In genomic region chr19:12778020-12778904, GRCh38 we compare ENCODE assay signal across 8 cellular contexts. TPM values are rescaled to one million over a fixed set of nuclear protein-coding genes. Genes with fewer than 3 reads are reported as not detected.
A peak's percentile ranks its signal among the peaks of the same experiment; 100 is the strongest.
DNase-seq lines count a peak whose midpoint lies in the region; ATAC-seq, FAIRE-seq and TF ChIP-seq lines count a peak whose summit lies in the region.

No MANE protein-coding gene starts in this region.

- H3K36me3 ChIP-seq in aorta (ENCODE audit: control insufficient read depth in 1 of 2, insufficient read depth in 2 of 2, low read length in 1 of 2): no peaks in the 10 kb centered on the region

- peak; percentile 48 for ATAC-seq in aorta (ENCODE audit: low FRiP score)
- no peak for ATAC-seq in HG03159 (IDR thresholded peaks at IDR 0.05; ENCODE audit: unreplicated experiment)

- H3K27me3 Mint-ChIP-seq in activated T-helper 2 cell treated with anti-CD3 and anti-CD28 coated beads, Interferon-gamma antibody, Interleukin-2, Interleukin-4, amounts not matched to agents 10 μg/mL and 5 μg/mL and 100 μg/mL, durations not matched to agents 14 hours and 24 hours and 36 hours (ENCODE audit: low read depth): no peaks in the 10 kb centered on the region
- peaks cover 6% of the 10 kb centered on the region for H3K27me3 Mint-ChIP-seq in nephron progenitor cell (ENCODE audit: low read depth, poor library complexity)

- no peaks in the 10 kb centered on the region for H3K4me1 ChIP-seq in aorta (ENCODE audit: control insufficient read depth in 1 of 2, insufficient read depth in 2 of 2, low read length in 2 of 2)

- H3K36me3 Mint-ChIP-seq in activated T-helper 2 cell treated with anti-CD3 and anti-CD28 coated beads, Interferon-gamma antibody, Interleukin-2, Interleukin-4, amounts not matched to agents 10 μg/mL and 5 μg/mL and 100 μg/mL, durations not matched to agents 14 hours and 24 hours and 36 hours (ENCODE audit: low read depth): no peaks in the 10 kb centered on the region
- no peaks in the 10 kb centered on the region for H3K36me3 Mint-ChIP-seq in nephron progenitor cell (ENCODE audit: low read depth)

- H3K4me3 ChIP-seq in fibroblast of the aortic adventitia (ENCODE audit: low read depth, low read length): peak overlapping the region; percentile 77
- H3K4me3 ChIP-seq in aorta (ENCODE audit: low read length in 2 of 2): peak overlapping the region; percentile 19 to 55

- peak; percentile 71 for DNase-seq in AG08396 (ENCODE audit: low spot score)
- DNase-seq in GM18507 (ENCODE audit: extremely low spot score, insufficient read length, low read depth): no peak
- peak; percentile 67 for DNase-seq in NCI-H446 treated with DMSO at 0.1 percent for 48 hours (lab: John Stamatoyannopoulos, UW)
- no peak for DNase-seq in activated T-helper 2 cell treated with anti-CD3 and anti-CD28 coated beads, Interferon-gamma antibody, Interleukin-2, Interleukin-4, amounts not matched to agents 10 μg/mL and 5 μg/mL and 100 μg/mL, durations not matched to agents 14 hours and 24 hours and 36 hours (ENCODE audit: low spot score)
- DNase-seq in fibroblast of the aortic adventitia (ENCODE audit: low read depth): peak; percentile 85
- DNase-seq in nephron progenitor cell: peak; percentile 54
- DNase-seq in aorta: peak; percentile 84 to 90

- H3K9me3 Mint-ChIP-seq in activated T-helper 2 cell treated with anti-CD3 and anti-CD28 coated beads, Interferon-gamma antibody, Interleukin-2, Interleukin-4, amounts not matched to agents 10 μg/mL and 5 μg/mL and 100 μg/mL, durations not matched to agents 14 hours and 24 hours and 36 hours: no peaks in the 10 kb centered on the region
- no peaks in the 10 kb centered on the region for H3K9me3 Mint-ChIP-seq in nephron progenitor cell

- intact Hi-C loops in activated T-helper 2 cell treated with anti-CD3 and anti-CD28 coated beads, Interferon-gamma antibody, Interleukin-2, Interleukin-4, amounts not matched to agents 10 μg/mL and 5 μg/mL and 100 μg/mL, durations not matched to agents 14 hours and 24 hours and 36 hours (cut with micrococcal nuclease): no loop called here
- intact Hi-C loops in aorta (cut with DNase I): loop anchor here in 1 of 2 donors (1.0 kb wide), 1 partner anchor 17 kb away; no protein-coding TSS in a partner anchor

- H3K27ac ChIP-seq in aorta (ENCODE audit: low read depth in 1 of 2, low read length in 2 of 2): peak overlapping the region; percentile 83 to 84

- no peaks in the 10 kb centered on the region for H3K27me3 ChIP-seq in aorta (ENCODE audit: control insufficient read depth in 1 of 2, insufficient read depth in 2 of 2, low read length in 1 of 2)

- TF ChIP-seq CTCF in fibroblast of the aortic adventitia (IDR thresholded peaks at IDR 0.05; ENCODE audit: insufficient read depth, low read length) (no peak), nephron progenitor cell (IDR thresholded peaks at IDR 0.05) (no peak)

- peak overlapping the region; percentile 94 for H3K27ac Mint-ChIP-seq in activated T-helper 2 cell treated with anti-CD3 and anti-CD28 coated beads, Interferon-gamma antibody, Interleukin-2, Interleukin-4, amounts not matched to agents 10 μg/mL and 5 μg/mL and 100 μg/mL, durations not matched to agents 14 hours and 24 hours and 36 hours
- no peak overlapping the region for H3K27ac Mint-ChIP-seq in nephron progenitor cell

- FAIRE-seq in GM18507 (lab: Jason Lieb, UNC): peak; percentile 56

- H3K9me3 ChIP-seq in aorta (ENCODE audit: control insufficient read depth, low read length): no peaks in the 10 kb centered on the region

- WGBS in aorta, 2 donors: 1% methylated on average over 40 to 44 of the region's 44 CpGs

- peak overlapping the region; percentile 88 for H3K4me3 Mint-ChIP-seq in activated T-helper 2 cell treated with anti-CD3 and anti-CD28 coated beads, Interferon-gamma antibody, Interleukin-2, Interleukin-4, amounts not matched to agents 10 μg/mL and 5 μg/mL and 100 μg/mL, durations not matched to agents 14 hours and 24 hours and 36 hours (ENCODE audit: low read depth)
- H3K4me3 Mint-ChIP-seq in nephron progenitor cell: peak overlapping the region; percentile 85

- H3K4me1 Mint-ChIP-seq in activated T-helper 2 cell treated with anti-CD3 and anti-CD28 coated beads, Interferon-gamma antibody, Interleukin-2, Interleukin-4, amounts not matched to agents 10 μg/mL and 5 μg/mL and 100 μg/mL, durations not matched to agents 14 hours and 24 hours and 36 hours (ENCODE audit: low read depth): peaks cover 28% of the 10 kb centered on the region
- peaks cover 29% of the 10 kb centered on the region for H3K4me1 Mint-ChIP-seq in nephron progenitor cell

RNA-seq across cellular contexts. Expression of gene HOOK2, which starts 2.9 kb away (rescaled TPM):
- total RNA-seq in activated T-helper 2 cell treated with anti-CD3 and anti-CD28 coated beads, Interferon-gamma antibody, Interleukin-2, Interleukin-4, amounts not matched to agents 10 μg/mL and 5 μg/mL and 100 μg/mL, durations not matched to agents 14 hours and 24 hours and 36 hours: 18.3 and 25.1 TPM in 2 replicates
- total RNA-seq in fibroblast of the aortic adventitia (ENCODE audit: low replicate concordance) (15.5 and 31.2 TPM in 2 replicates), aorta (10 to 100 TPM; 28.5 to 45.5 TPM)
- 10 to 100 TPM; 14.4 to 92.5 TPM for polyA plus RNA-seq in aorta

RNA-seq across cellular contexts. Expression of gene JUNB, which starts 13.0 kb away (rescaled TPM):
- total RNA-seq in activated T-helper 2 cell treated with anti-CD3 and anti-CD28 coated beads, Interferon-gamma antibody, Interleukin-2, Interleukin-4, amounts not matched to agents 10 μg/mL and 5 μg/mL and 100 μg/mL, durations not matched to agents 14 hours and 24 hours and 36 hours: 333 and 351 TPM in 2 replicates
- total RNA-seq in fibroblast of the aortic adventitia (ENCODE audit: low replicate concordance): 87.9 and 263 TPM in 2 replicates
- total RNA-seq in aorta: 100 to 1,000 TPM; 250 to 609 TPM
- polyA plus RNA-seq in aorta: 100 to 1,000 TPM in 1 of 2 donors, 10 to 100 TPM in 1; 97.0 to 623 TPM

RNA-seq across cellular contexts. Expression of gene PRDX2, which starts 23.3 kb away (rescaled TPM):
- 274 and 279 TPM in 2 replicates for total RNA-seq in activated T-helper 2 cell treated with anti-CD3 and anti-CD28 coated beads, Interferon-gamma antibody, Interleukin-2, Interleukin-4, amounts not matched to agents 10 μg/mL and 5 μg/mL and 100 μg/mL, durations not matched to agents 14 hours and 24 hours and 36 hours
- total RNA-seq in fibroblast of the aortic adventitia (ENCODE audit: low replicate concordance) (66.7 and 163 TPM in 2 replicates), aorta (100 to 1,000 TPM in 1 of 2 donors, 10 to 100 TPM in 1; 90.5 to 118 TPM)
- polyA plus RNA-seq in aorta: 100 to 1,000 TPM; 151 to 202 TPM

RNA-seq across cellular contexts. Expression of gene THSD8, which starts 23.6 kb away (rescaled TPM):
- 28.6 and 29.8 TPM in 2 replicates for total RNA-seq in activated T-helper 2 cell treated with anti-CD3 and anti-CD28 coated beads, Interferon-gamma antibody, Interleukin-2, Interleukin-4, amounts not matched to agents 10 μg/mL and 5 μg/mL and 100 μg/mL, durations not matched to agents 14 hours and 24 hours and 36 hours
- total RNA-seq in fibroblast of the aortic adventitia (ENCODE audit: low replicate concordance) (not detected in 2 replicates), aorta (1 to 10 TPM in 1 of 2 donors, not detected in 1; 1.2 TPM)
- polyA plus RNA-seq in aorta: 1 to 10 TPM in 1 of 2 donors, not detected in 1; 2.5 TPM

RNA-seq across cellular contexts. Expression of gene BEST2, which starts 26.7 kb away (rescaled TPM):
- 0.11 TPM in 1 of 2 replicates, not detected in the other for total RNA-seq in activated T-helper 2 cell treated with anti-CD3 and anti-CD28 coated beads, Interferon-gamma antibody, Interleukin-2, Interleukin-4, amounts not matched to agents 10 μg/mL and 5 μg/mL and 100 μg/mL, durations not matched to agents 14 hours and 24 hours and 36 hours
- total RNA-seq in fibroblast of the aortic adventitia (ENCODE audit: low replicate concordance): not detected in 2 replicates
- total RNA-seq in aorta: not detected
- polyA plus RNA-seq in aorta: 1 to 10 TPM in 1 of 2 donors, not detected in 1; 2.5 TPM

Comparison
In these comparisons a context has a peak if more than half of its experiments do, and no peak if none do; other contexts are left out.
1. DNase-seq: peak in AG08396 (single experiment), NCI-H446 treated with DMSO at 0.1 percent for 48 hours (single experiment), fibroblast of the aortic adventitia (single experiment), nephron progenitor cell (single experiment) and aorta (2 of 2); none in GM18507 (single experiment) and activated T-helper 2 cell treated with anti-CD3 and anti-CD28 coated beads, Interferon-gamma antibody, Interleukin-2, Interleukin-4, amounts not matched to agents 10 μg/mL and 5 μg/mL and 100 μg/mL, durations not matched to agents 14 hours and 24 hours and 36 hours (single experiment).